Comparison of ENCODE assay signal across 1 cellular context in genomic region chr10:131971591-131971990, GRCh38.
TF ChIP-seq lines count a peak whose summit lies in the region.

No MANE protein-coding gene starts in this region.

TF ChIP-seq in SK-N-SH, 30 proteins besides CTCF, POLR2A, EP300 and RAD21 (continued from another document):
- TF ChIP-seq IRF3 (IDR thresholded peaks at IDR 0.05; ENCODE audit: low read depth, low read length): no peak
- TF ChIP-seq JUND (IDR thresholded peaks at IDR 0.05): no peak
- no peak for TF ChIP-seq SIN3A (IDR thresholded peaks at IDR 0.05; ENCODE audit: borderline replicate concordance, low read depth, low read length)
- no peak for TF ChIP-seq GABPA (IDR thresholded peaks at IDR 0.05; ENCODE audit: low read depth)
- no peak for TF ChIP-seq YY1 (IDR thresholded peaks at IDR 0.05; ENCODE audit: low read depth)
